ENCODE assay signal across 8 cellular contexts in genomic region chr17:44200478-44201155, GRCh38. TPM values are rescaled to one million over a fixed set of nuclear protein-coding genes. Genes with fewer than 3 reads are reported as not detected.
DNase-seq lines count a peak whose midpoint lies in the region; ATAC-seq, FAIRE-seq and TF ChIP-seq lines count a peak whose summit lies in the region.

No MANE protein-coding gene starts in this region.

- H3K4me3 ChIP-seq in A549 (peak overlapping the region; percentile 87), epithelial cell of proximal tubule (ENCODE audit: low read depth, low read length) (peak overlapping the region; percentile 74), osteoblast (ENCODE audit: insufficient read depth, low read length) (peak overlapping the region; percentile 87)

- H3K4me2 ChIP-seq in A549 (peak overlapping the region; percentile 88), osteoblast (ENCODE audit: insufficient read depth, low read length) (peak overlapping the region; percentile 97)

- H3K4me1 ChIP-seq in A549 (peaks cover 39% of the 10 kb centered on the region), osteoblast (ENCODE audit: insufficient read depth, low read length) (peaks cover 36% of the 10 kb centered on the region)

- H3K27ac ChIP-seq in A549 (peak overlapping the region; percentile 98 to 100), osteoblast (ENCODE audit: low read depth, low read length) (peak overlapping the region; percentile 73)

- no peak for TF ChIP-seq RAD21 in A549 (conservative IDR thresholded peaks at IDR 0.05 in 1 of 2, IDR thresholded peaks at IDR 0.05 in 1 of 2)

- POLR2A ChIA-PET in A549 (lab: Yijun Ruan, JAX) = interaction anchor here (0.6 to 4.2 kb wide), 11 partner anchors 9 to 145 kb away, joined by 3 to 28 read pairs (median 3); partner anchors contain the start of genes GRN, HDAC5, TMUB2 and UBTF

- peaks cover 3% of the 10 kb centered on the region for H4K20me1 ChIP-seq in osteoblast (ENCODE audit: insufficient read depth, low read length)

- no peak for TF ChIP-seq EP300 in A549 (IDR thresholded peaks at IDR 0.05)

- H3K79me2 ChIP-seq in osteoblast (ENCODE audit: insufficient read depth, low read length) = peaks cover 25% of the 10 kb centered on the region

- ATAC-seq in A549 (peak in 1 of 2 experiments; percentile 51; a peak in 3 of 6 replicates), left lobe of liver (no peak), HG03432 (IDR thresholded peaks at IDR 0.05; ENCODE audit: unreplicated experiment) (no peak)

- H2AFZ ChIP-seq in osteoblast (ENCODE audit: low read length) = peak overlapping the region; percentile 94

- TF ChIP-seq CTCF in A549 (IDR thresholded peaks at IDR 0.05) = no peak
- TF ChIP-seq CTCF in epithelial cell of proximal tubule (conservative IDR thresholded peaks at IDR 0.05; ENCODE audit: low read depth, low read length) = no peak
- no peak for TF ChIP-seq CTCF in osteoblast (IDR thresholded peaks at IDR 0.05; ENCODE audit: extremely low read depth, low read depth, low read length)

- H3K27me3 ChIP-seq in osteoblast (ENCODE audit: insufficient read depth, low read length) = no peaks in the 10 kb centered on the region

- TF ChIP-seq POLR2A in A549 (IDR thresholded peaks at IDR 0.05; ENCODE audit: low read length) = no peak; the same call in 1 of the 2 replicates
- TF ChIP-seq POLR2A in GM19193 (IDR thresholded peaks at IDR 0.05; ENCODE audit: extremely low read depth, insufficient read depth, insufficient read length) = peak; percentile 69

- DNase-seq in A549 (ENCODE audit: low read depth in 1 of 2, low spot score in 1 of 2) (no peak), RKO (ENCODE audit: low spot score) (peak; percentile 33), epithelial cell of proximal tubule (ENCODE audit: low read depth) (no peak), osteoblast (ENCODE audit: insufficient read length, low spot score, missing footprints) (no peak), left lobe of liver (ENCODE audit: low spot score) (no peak), NCI-H187 treated with DMSO at 0.1 percent for 48 hours (lab: John Stamatoyannopoulos, UW) (no peak)

- peaks cover 11% of the 10 kb centered on the region for H3K36me3 ChIP-seq in osteoblast (ENCODE audit: insufficient read depth, low read length)

- FAIRE-seq in A549 (lab: Jason Lieb, UNC) = no peak

- H3K9me3 ChIP-seq in A549 = no peaks in the 10 kb centered on the region
- H3K9me3 ChIP-seq in osteoblast (ENCODE audit: low read depth, low read length) = no peaks in the 10 kb centered on the region

- CTCF ChIA-PET in A549 (lab: Yijun Ruan, JAX) = interaction anchor here (1.4 to 5.2 kb wide), 4 partner anchors 11 to 154 kb away, joined by 3 to 68 read pairs (median 30); partner anchors contain the start of gene UBTF

- WGBS in A549 (ENCODE audit: missing lambda C conversion rate) = 19% methylated on average over 34 of the region's 36 CpGs

TF ChIP-seq in A549, 52 proteins besides CTCF, POLR2A, EP300 and RAD21:
- TF ChIP-seq PHF8 (IDR thresholded peaks at IDR 0.05; ENCODE audit: borderline replicate concordance, low read depth) (peak; percentile 79), KDM5A (IDR thresholded peaks at IDR 0.05) (peak; percentile 39; the same call in 1 of the 2 replicates), BCL3 (IDR thresholded peaks at IDR 0.05) (no peak; the same call in 2 of the 3 replicates), RARB (CRISPR knock-in tag; IDR thresholded peaks at IDR 0.05) (no peak), HDAC2 (IDR thresholded peaks at IDR 0.05) (no peak)

RNA-seq across cellular contexts. Expression of gene ATXN7L3, which starts 0.9 kb away (rescaled TPM):
- polyA plus RNA-seq in A549 (2011; rRNA removed) (65.7 and 72.7 TPM in 2 replicates), A549 (2017; fragmentation: RNase III; extraction: RNeasy Plus Mini Kit Qiagen cat#74134 plus additional on column Dnase treatment) (54.0 to 66.2 TPM (median 60.5 TPM) in 3 replicates)
- polyA plus RNA-seq in A549 (2012; cell fraction: cytosol; rRNA removed) = 39.3 and 52.4 TPM in 2 replicates
- polyA plus RNA-seq in A549 (2012; cell fraction: nucleus; rRNA removed) = 84.7 and 105 TPM in 2 replicates
- polyA minus RNA-seq in A549 (2011; rRNA and poly(A)+ RNA removed) = 67.2 and 79.1 TPM in 2 replicates
- total RNA-seq in epithelial cell of proximal tubule (40.2 and 61.4 TPM in 2 replicates), osteoblast (34.5 and 38.4 TPM in 2 replicates), left lobe of liver (26.6 TPM)

RNA-seq across cellular contexts. Expression of gene TMUB2, which starts 13.8 kb away (rescaled TPM):
- polyA plus RNA-seq in A549 (2011; rRNA removed) = 36.2 and 43.3 TPM in 2 replicates
- 37.3 and 45.4 TPM in 2 replicates for polyA plus RNA-seq in A549 (2012; cell fraction: cytosol; rRNA removed)
- polyA plus RNA-seq in A549 (2012; cell fraction: nucleus; rRNA removed) = 104 and 115 TPM in 2 replicates
- polyA plus RNA-seq in A549 (2017; fragmentation: RNase III; extraction: RNeasy Plus Mini Kit Qiagen cat#74134 plus additional on column Dnase treatment) = 37.6 to 44.4 TPM (median 42.0 TPM) in 3 replicates
- polyA minus RNA-seq in A549 (2011; rRNA and poly(A)+ RNA removed) = 29.9 and 32.2 TPM in 2 replicates
- total RNA-seq in epithelial cell of proximal tubule = 19.1 and 26.3 TPM in 2 replicates
- 27.1 and 27.9 TPM in 2 replicates for total RNA-seq in osteoblast
- 14.3 TPM for total RNA-seq in left lobe of liver

RNA-seq across cellular contexts. Expression of gene UBTF, which starts 18.9 kb away (rescaled TPM):
- polyA plus RNA-seq in A549 (2011; rRNA removed) (39.8 and 44.0 TPM in 2 replicates), A549 (2017; fragmentation: RNase III; extraction: RNeasy Plus Mini Kit Qiagen cat#74134 plus additional on column Dnase treatment) (75.0 to 76.2 TPM (median 75.5 TPM) in 3 replicates)
- 37.0 and 41.6 TPM in 2 replicates for polyA plus RNA-seq in A549 (2012; cell fraction: cytosol; rRNA removed)
- 36.1 and 47.3 TPM in 2 replicates for polyA plus RNA-seq in A549 (2012; cell fraction: nucleus; rRNA removed)
- 28.2 and 29.7 TPM in 2 replicates for polyA minus RNA-seq in A549 (2011; rRNA and poly(A)+ RNA removed)
- total RNA-seq in epithelial cell of proximal tubule (37.5 and 57.4 TPM in 2 replicates), osteoblast (49.6 and 51.3 TPM in 2 replicates), left lobe of liver (34.3 TPM)

RNA-seq across cellular contexts. Expression of gene ASB16, which starts 30.1 kb away (rescaled TPM):
- 0.05 TPM in 1 of 2 replicates, not detected in the other for polyA plus RNA-seq in A549 (2011; rRNA removed)
- 0.04 and 0.06 TPM in 2 replicates for polyA plus RNA-seq in A549 (2012; cell fraction: cytosol; rRNA removed)
- polyA plus RNA-seq in A549 (2012; cell fraction: nucleus; rRNA removed) = 0.67 and 0.69 TPM in 2 replicates
- polyA plus RNA-seq in A549 (2017; fragmentation: RNase III; extraction: RNeasy Plus Mini Kit Qiagen cat#74134 plus additional on column Dnase treatment) = 0.12 to 0.16 TPM (median 0.15 TPM) in 3 replicates
- not detected in 2 replicates for polyA minus RNA-seq in A549 (2011; rRNA and poly(A)+ RNA removed)
- not detected in 2 replicates for total RNA-seq in epithelial cell of proximal tubule
- total RNA-seq in osteoblast = not detected in 2 replicates
- not detected for total RNA-seq in left lobe of liver

RNA-seq across cellular contexts. Expression of gene HROB, which starts 58.9 kb away (rescaled TPM):
- polyA plus RNA-seq in A549 (2011; rRNA removed) (5.4 and 5.6 TPM in 2 replicates), A549 (2017; fragmentation: RNase III; extraction: RNeasy Plus Mini Kit Qiagen cat#74134 plus additional on column Dnase treatment) (6.0 to 7.1 TPM (median 6.8 TPM) in 3 replicates)
- 8.2 and 11.1 TPM in 2 replicates for polyA plus RNA-seq in A549 (2012; cell fraction: cytosol; rRNA removed)
- polyA plus RNA-seq in A549 (2012; cell fraction: nucleus; rRNA removed) = 23.5 and 24.0 TPM in 2 replicates
- 16.0 and 16.7 TPM in 2 replicates for polyA minus RNA-seq in A549 (2011; rRNA and poly(A)+ RNA removed)
- total RNA-seq in epithelial cell of proximal tubule (12.0 and 12.9 TPM in 2 replicates), osteoblast (1.8 TPM in 2 replicates), left lobe of liver (0.38 TPM)
